ENCODE assay signal across 28 cellular contexts in the genomic region with DNA sequence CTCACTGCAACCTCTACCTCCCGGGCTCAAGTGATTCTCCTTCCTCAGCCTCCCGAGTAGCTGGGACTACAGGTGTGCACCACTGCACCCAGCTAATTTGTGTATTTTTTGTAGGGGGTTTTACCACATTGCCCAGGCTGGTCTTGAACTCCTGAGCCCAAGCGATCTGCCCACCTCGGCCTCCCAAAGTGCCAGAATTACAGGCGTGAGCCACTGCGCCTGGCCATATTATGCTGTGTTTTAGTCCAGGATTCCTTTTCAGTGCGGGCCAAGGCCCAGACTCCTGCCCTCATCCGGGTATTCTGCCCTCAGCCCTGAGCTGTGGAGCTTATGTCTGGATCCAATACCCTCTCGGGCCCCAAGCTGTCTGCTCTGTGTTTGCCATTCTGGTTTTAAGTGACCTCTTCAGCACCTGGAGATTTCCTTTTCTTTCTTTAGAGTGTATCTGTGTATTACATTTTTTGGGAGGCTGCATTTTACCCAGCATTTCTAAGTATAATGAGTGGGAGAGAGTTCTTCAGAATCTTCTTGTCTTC.
"Had no signal": no experiment of that assay in that cellular context is flagged by ENCODE, and none has a peak within 500 bp of the region (broad histone marks: within the 10 kb centered on the region; RNA-seq: fewer than 3 reads in every experiment).

No MANE protein-coding gene starts in this region.

- H3K36me3 Mint-ChIP-seq: type B pancreatic cell had no signal

- DNase-seq: activated B cell treated with CpG ODN at 0.5 μM for 24 hours; activated CD4-positive, alpha-beta T cell treated with anti-CD3 and anti-CD28 coated beads for 36 hours; activated CD4-positive, alpha-beta T cell treated with anti-CD3 and anti-CD28 coated beads, Interleukin-2, amount 50 U/mL, for 4 hours; activated CD8-positive, alpha-beta memory T cell treated with anti-CD3 and anti-CD28 coated beads for 24 hours; activated CD8-positive, alpha-beta memory T cell treated with anti-CD3 and anti-CD28 coated beads, Interleukin-2, amount 50 U/mL, for 4 hours; activated naive CD4-positive, alpha-beta T cell; activated T-cell treated with anti-CD3 and anti-CD28 coated beads, Interleukin-2, amount 50 U/mL, for 24 hours; adrenal gland; brain microvascular endothelial cell; caudate nucleus; effector memory CD4-positive, alpha-beta T cell; foreskin melanocyte; immature natural killer cell; kidney glomerular epithelial cell; nephron progenitor cell; pancreas; psoas muscle; spleen; stimulated activated CD4-positive, alpha-beta T cell treated with anti-CD3 and anti-CD28 coated beads, Interleukin-4, amount 100 ng/mL, for 1 hour; stimulated activated naive CD4-positive, alpha-beta T cell treated with Interleukin-2 at 50 U/mL for 16 hours had no signal

- H3K4me3 Mint-ChIP-seq: activated B cell treated with CpG ODN at 0.5 μM for 24 hours; activated CD4-positive, alpha-beta T cell treated with anti-CD3 and anti-CD28 coated beads for 36 hours; activated naive CD8-positive, alpha-beta T cell; activated T-cell treated with anti-CD3 and anti-CD28 coated beads, Interleukin-2, amount 50 U/mL, for 24 hours; immature natural killer cell; memory B cell; nephron progenitor cell; type B pancreatic cell had no signal

- H3K27ac Mint-ChIP-seq: activated B cell treated with CpG ODN at 0.5 μM for 24 hours; activated CD4-positive, alpha-beta T cell treated with anti-CD3 and anti-CD28 coated beads for 36 hours; activated naive CD8-positive, alpha-beta T cell; activated T-cell treated with anti-CD3 and anti-CD28 coated beads, Interleukin-2, amount 50 U/mL, for 24 hours; activated T-helper 2 cell treated with anti-CD3 and anti-CD28 coated beads, Interferon-gamma antibody, Interleukin-2, Interleukin-4, amounts not matched to agents 10 μg/mL and 5 μg/mL and 100 μg/mL, durations not matched to agents 14 hours and 24 hours and 36 hours; immature natural killer cell; memory B cell; nephron progenitor cell; type B pancreatic cell had no signal

- ATAC-seq: activated CD4-positive, alpha-beta T cell treated with anti-CD3 and anti-CD28 coated beads for 36 hours; esophagus mucosa; pancreas; psoas muscle had no signal

- H3K4me1 Mint-ChIP-seq: activated B cell treated with CpG ODN at 0.5 μM for 24 hours, memory B cell had no signal

- H3K9me3 ChIP-seq: adrenal gland, ascending aorta, pancreas, psoas muscle, right atrium auricular region, spleen, thoracic aorta had no signal
